In genomic region chr7:38977658-38978057, GRCh38 we compare ENCODE assay signal across 28 cellular contexts. TPM values are rescaled to one million over a fixed set of nuclear protein-coding genes. Genes with fewer than 3 reads are reported as not detected.
DNase-seq lines count a peak whose midpoint lies in the region; ATAC-seq, FAIRE-seq and TF ChIP-seq lines count a peak whose summit lies in the region.
"Had no signal": no experiment of that assay in that cellular context is flagged by ENCODE, and none has a peak within 500 bp of the region (broad histone marks: within the 10 kb centered on the region; RNA-seq: fewer than 3 reads in every experiment).

Gene POU6F2 (plus strand): TSS chr7:38977909. CDS start chr7:38977954, 45 bp downstream.

- H4K91ac ChIP-seq in trophoblast cell (ENCODE audit: low read depth, low read length): no peak within 1 kb of the TSS

- H2AK5ac ChIP-seq in trophoblast cell (ENCODE audit: low read length): no peak within 1 kb of the TSS

- in situ Hi-C loops in K562 (cut with MboI): no loop called here
- in situ Hi-C loops in G401 (cut with HindIII; ENCODE audit: low sequenced_read_pairs): no loop called here

- TF ChIP-seq CTCF in K562 (IDR thresholded peaks at IDR 0.05 in 2 of 3, conservative IDR thresholded peaks at IDR 0.05 in 1 of 3; ENCODE audit: insufficient read depth in 2 of 3, low read depth in 1 of 3, low read length in 3 of 3) (no peak), right lobe of liver (IDR thresholded peaks at IDR 0.05) (no peak), type B pancreatic cell (conservative IDR thresholded peaks at IDR 0.05) (no peak)

- H4K20me1 ChIP-seq in K562 (replicated peaks; ENCODE audit: control insufficient read depth, insufficient read depth, low read length): no peaks in the 10 kb centered on the region
- H4K20me1 ChIP-seq: BLaER1 treated with 17β-estradiol and CSF1 and Interleukin-3, amounts not matched to agents 10 nM and 100 nM had no signal

- H3K4me1 ChIP-seq in K562 (replicated peaks in 1 of 2; ENCODE audit: control insufficient read depth in 2 of 2, insufficient read depth in 2 of 2, low read length in 2 of 2) (peaks cover 0 to 4% of the 10 kb centered on the region in 2 experiments; a peak in 1 of 5 replicates), right lobe of liver (no peaks in the 10 kb centered on the region), trophoblast cell (ENCODE audit: control insufficient read depth in 1 of 2, insufficient read depth in 2 of 2, low read length in 2 of 2) (peaks cover 0 to 5% of the 10 kb centered on the region in 2 experiments)

- H3K4ac ChIP-seq in trophoblast cell (ENCODE audit: low read depth, low read length): no peak within 1 kb of the TSS

- H3K27ac Mint-ChIP-seq in type B pancreatic cell: no peak within 1 kb of the TSS
- H3K27ac Mint-ChIP-seq: activated CD4-positive, alpha-beta memory T cell treated with anti-CD3 and anti-CD28 coated beads, Interleukin-2, amount 10 ng/mL, durations not matched to agents 7 days and 5 days; T-helper 1 cell treated with Interleukin-12 subunit alpha and Interleukin-12 subunit beta and Interleukin-4 antibody, amounts not matched to agents 30 μg/mL and 1 μg/mL, for 36 hours had no signal

- no peak within 1 kb of the TSS for H4K12ac ChIP-seq in trophoblast cell (ENCODE audit: low read depth, low read length)

- no peak for TF ChIP-seq EP300 in K562 (IDR thresholded peaks at IDR 0.05; ENCODE audit: low read length)

- H3K9me3 Mint-ChIP-seq in type B pancreatic cell: peaks cover 4% of the 10 kb centered on the region
- H3K9me3 Mint-ChIP-seq: activated CD4-positive, alpha-beta memory T cell treated with anti-CD3 and anti-CD28 coated beads, Interleukin-2, amount 10 ng/mL, durations not matched to agents 7 days and 5 days; T-helper 1 cell treated with Interleukin-12 subunit alpha and Interleukin-12 subunit beta and Interleukin-4 antibody, amounts not matched to agents 30 μg/mL and 1 μg/mL, for 36 hours had no signal

- no peaks in the 10 kb centered on the region for H3K9me3 ChIP-seq in K562 (replicated peaks; ENCODE audit: control insufficient read depth, insufficient read depth, low read depth, low read length)
- peaks cover 0 to 2% (median 0%) of the 10 kb centered on the region in 4 donors for H3K9me3 ChIP-seq in right lobe of liver
- no peaks in the 10 kb centered on the region for H3K9me3 ChIP-seq in trophoblast cell (ENCODE audit: insufficient read depth, low read depth, low read length)
- H3K9me3 ChIP-seq: tibial artery had no signal

- H3K27me3 ChIP-seq in K562 (ENCODE audit: control insufficient read depth in 2 of 2, insufficient read depth in 2 of 2, low read length in 2 of 2) (peaks cover 12 to 30% of the 10 kb centered on the region in 2 experiments), right lobe of liver (peaks cover 0 to 9% of the 10 kb centered on the region in 2 donors), trophoblast cell (ENCODE audit: insufficient read depth, low read length) (peaks cover 8% of the 10 kb centered on the region)
- H3K27me3 ChIP-seq: BLaER1 treated with 17β-estradiol and CSF1 and Interleukin-3, amounts not matched to agents 10 nM and 100 nM had no signal

- H3K18ac ChIP-seq in trophoblast cell (ENCODE audit: low read length): no peak within 1 kb of the TSS

- POLR2A ChIA-PET in HEK293T (lab: Yijun Ruan, JAX) (no interaction called here), K562 (lab: Yijun Ruan, JAX) (no interaction called here)

- ATAC-seq in K562 (no peak), right lobe of liver (no peak)

- DNase-seq in HEK293T (ENCODE audit: extremely low spot score) (no peak), K562 (ENCODE audit: extremely low read depth in 1 of 4, low spot score in 3 of 4) (no peak), right lobe of liver (no peak), type B pancreatic cell (ENCODE audit: extremely low spot score, unreplicated experiment) (no peak), trophoblast cell (no peak), G401 (ENCODE audit: low spot score) (no peak)
- DNase-seq in activated CD4-positive, CD25-positive, alpha-beta regulatory T cell (lab: John Stamatoyannopoulos, UW): no peak
- DNase-seq: activated CD4-positive, alpha-beta memory T cell treated with anti-CD3 and anti-CD28 coated beads, Interleukin-2, amount 10 ng/mL, durations not matched to agents 7 days and 5 days; activated CD4-positive, alpha-beta T cell treated with anti-CD3 and anti-CD28 coated beads for 1 hour; activated CD8-positive, alpha-beta memory T cell treated with anti-CD3 and anti-CD28 coated beads, Interleukin-2, amount 50 U/mL, for 48 hours; activated naive CD4-positive, alpha-beta T cell treated with anti-CD3 and anti-CD28 coated beads, Interleukin-2, amount 50 U/mL, for 16 hours; amniotic stem cell; COR-L47; effector CD8-positive, alpha-beta T cell; mammary epithelial cell; NCI-H1048; NCI-H187; NCI-H226; NCI-H774; tibial artery had no signal

- H2BK5ac ChIP-seq in trophoblast cell (ENCODE audit: low read depth, low read length, poor library complexity): no peak within 1 kb of the TSS

- no peak within 1 kb of the TSS for H4K8ac ChIP-seq in trophoblast cell (ENCODE audit: low read depth, low read length)

- BruUV-seq in K562 (replicated peaks; lab: Mats Ljungman, UMichigan): no TSS peak

- intact Hi-C loops in K562 (cut with micrococcal nuclease): no loop called here
- intact Hi-C loops in right lobe of liver (cut with DNase I): no loop called here

- no peak within 1 kb of the TSS for H3K4me2 ChIP-seq in K562 (ENCODE audit: insufficient read depth, low read length)
- no peak within 1 kb of the TSS for H3K4me2 ChIP-seq in trophoblast cell (ENCODE audit: low read length)
- H3K4me2 ChIP-seq: BLaER1 treated with 17β-estradiol and CSF1 and Interleukin-3, amounts not matched to agents 10 nM and 100 nM had no signal

- 10% methylated on average over 7 of the region's 7 CpGs for WGBS in K562 (ENCODE audit: insufficient coverage, low coverage, missing lambda C conversion rate)
- 80% methylated on average over 5 of the region's 7 CpGs for WGBS in right lobe of liver (ENCODE audit: insufficient coverage, low coverage, low lambda C conversion rate, missing lambda C conversion rate)
- no CpG with 5 or more reads among the region's 7 CpGs for WGBS in trophoblast cell (ENCODE audit: extremely low coverage, insufficient coverage, insufficient read length)

- no peaks in the 10 kb centered on the region for H3K36me3 Mint-ChIP-seq in type B pancreatic cell

- FAIRE-seq in K562 (lab: Jason Lieb, UNC): no peak
- FAIRE-seq: colon had no signal

- H3K79me2 ChIP-seq in K562 (ENCODE audit: control insufficient read depth, insufficient read depth, low read length) (no peaks in the 10 kb centered on the region), trophoblast cell (ENCODE audit: control insufficient read depth, insufficient read depth, low read length, poor library complexity) (no peaks in the 10 kb centered on the region)

- H2AFZ ChIP-seq in K562 (ENCODE audit: low read depth, low read length) (no peak within 1 kb of the TSS), trophoblast cell (ENCODE audit: insufficient read depth, low read length, poor library complexity) (no peak within 1 kb of the TSS)

- H3K14ac ChIP-seq in trophoblast cell (ENCODE audit: low read length): no peak within 1 kb of the TSS

- H3K4me3 Mint-ChIP-seq in type B pancreatic cell: peak within 1 kb of the TSS; percentile 51
- H3K4me3 Mint-ChIP-seq: activated CD4-positive, alpha-beta memory T cell treated with anti-CD3 and anti-CD28 coated beads, Interleukin-2, amount 10 ng/mL, durations not matched to agents 7 days and 5 days; T-helper 1 cell treated with Interleukin-12 subunit alpha and Interleukin-12 subunit beta and Interleukin-4 antibody, amounts not matched to agents 30 μg/mL and 1 μg/mL, for 36 hours had no signal

- no peaks in the 10 kb centered on the region for H3K36me3 ChIP-seq in K562 (ENCODE audit: control insufficient read depth, insufficient read depth, low read length)
- H3K36me3 ChIP-seq in right lobe of liver: no peaks in the 10 kb centered on the region
- H3K36me3 ChIP-seq in trophoblast cell (ENCODE audit: control insufficient read depth in 1 of 2, insufficient read depth in 2 of 2, low read length in 2 of 2): no peaks in the 10 kb centered on the region
- H3K36me3 ChIP-seq: BLaER1 treated with 17β-estradiol and CSF1 and Interleukin-3, amounts not matched to agents 10 nM and 100 nM; tibial artery had no signal

- H3K4me3 ChIP-seq in K562 (no peak within 1 kb of the TSS), right lobe of liver (peak within 1 kb of the TSS in 2 of 3 donors; percentile 13 to 19), trophoblast cell (ENCODE audit: low read depth, low read length) (no peak within 1 kb of the TSS)
- H3K4me3 ChIP-seq: BLaER1 treated with 17β-estradiol and CSF1 and Interleukin-3, amounts not matched to agents 10 nM and 100 nM; SK-N-MC had no signal

- H3K27ac ChIP-seq in K562 (ENCODE audit: extremely low read depth, low read depth, low read length) (no peak within 1 kb of the TSS), right lobe of liver (no peak within 1 kb of the TSS), trophoblast cell (ENCODE audit: low read depth, low read length) (no peak within 1 kb of the TSS)
- H3K27ac ChIP-seq: BLaER1 treated with 17β-estradiol and CSF1 and Interleukin-3, amounts not matched to agents 10 nM and 100 nM; HL-60; RWPE1; SK-N-MC had no signal

- no peaks in the 10 kb centered on the region for H3K9me1 ChIP-seq in K562 (ENCODE audit: control insufficient read depth, insufficient read depth, low read length)

- H2BK12ac ChIP-seq in trophoblast cell (ENCODE audit: low read length): no peak within 1 kb of the TSS

- TF ChIP-seq RAD21 in K562 (CRISPR knock-in tag; conservative IDR thresholded peaks at IDR 0.05 in 1 of 2, IDR thresholded peaks at IDR 0.05 in 1 of 2): no peak

- no peak within 1 kb of the TSS for H2BK120ac ChIP-seq in trophoblast cell (ENCODE audit: insufficient read depth, low read length, poor library complexity)

- CTCF ChIA-PET in HEK293T (lab: Yijun Ruan, JAX): no interaction called here
- CTCF ChIA-PET in K562 (lab: Yijun Ruan, JAX; ENCODE audit: low intra/inter-chr PET ratio): no interaction called here

- no peak within 1 kb of the TSS for H3K9ac ChIP-seq in K562 (ENCODE audit: insufficient read depth in 1 of 2, low read depth in 2 of 2, low read length in 2 of 2)
- H3K9ac ChIP-seq in trophoblast cell (ENCODE audit: low read length): no peak within 1 kb of the TSS
- H3K9ac ChIP-seq: BLaER1 treated with 17β-estradiol and CSF1 and Interleukin-3, amounts not matched to agents 10 nM and 100 nM had no signal

- H3K27me3 Mint-ChIP-seq in type B pancreatic cell: peaks cover 60% of the 10 kb centered on the region

- H3K4me1 Mint-ChIP-seq in type B pancreatic cell (ENCODE audit: unreplicated experiment): peaks cover 12% of the 10 kb centered on the region
- H3K4me1 Mint-ChIP-seq: activated CD4-positive, alpha-beta memory T cell treated with anti-CD3 and anti-CD28 coated beads, Interleukin-2, amount 10 ng/mL, durations not matched to agents 7 days and 5 days had no signal

- TF ChIP-seq POLR2A in K562 (conservative IDR thresholded peaks at IDR 0.05) (no peak), right lobe of liver (IDR thresholded peaks at IDR 0.05) (no peak)

- no peaks in the 10 kb centered on the region for H3K79me1 ChIP-seq in trophoblast cell (ENCODE audit: low read length)

- no peak within 1 kb of the TSS for H3K23ac ChIP-seq in trophoblast cell (ENCODE audit: low read length)

RNA-seq across cellular contexts. Expression of gene POU6F2, which starts in this region (rescaled TPM):
- 6.6 and 9.6 TPM in 2 replicates for total RNA-seq in K562 (2011; cell fraction: chromatin; rRNA removed; ENCODE audit: low replicate concordance)
- total RNA-seq in K562 (2011; cell fraction: nucleolus; rRNA removed): 6.8 and 9.5 TPM in 2 replicates
- total RNA-seq in K562 (2011; cell fraction: nucleoplasm; rRNA removed): 9.7 and 14.0 TPM in 2 replicates
- total RNA-seq in K562 (2014; rRNA removed) (0.64 and 0.82 TPM in 2 replicates), K562 (2014; rRNA removed; fragmentation: Illumina TruSeq; extraction: Trizol) (0.80 and 0.98 TPM in 2 replicates), K562 (2015; rRNA removed; fragmentation: Illumina TruSeq; extraction: Trizol) (0.87 and 1.1 TPM in 2 replicates), K562 (2021) (1.5 and 2.5 TPM in 2 replicates), right lobe of liver (1 to 10 TPM in 1 of 6 experiments, under 1 TPM in 3, not detected in 2; 0.12 to 2.1 (median 0.64) TPM), type B pancreatic cell (ENCODE audit: low replicate concordance) (1.4 and 2.0 TPM in 2 replicates)
- polyA plus RNA-seq in K562 (2011; rRNA removed) (0.91 and 0.96 TPM in 2 replicates), K562 (2014; fragmentation: Illumina TruSeq; extraction: Trizol) (1.0 and 1.1 TPM in 2 replicates), K562 (2014; fragmentation: Nextera tagmentation; extraction: Ambion mirVana) (under 1 TPM; 0.29 to 0.35 TPM), K562 (2014; rRNA removed) (0.70 and 1.9 TPM in 2 replicates)
- polyA plus RNA-seq in K562 (2011; cell fraction: cytosol; rRNA removed): 0.72 and 1.6 TPM in 2 replicates
- 2.0 and 4.5 TPM in 2 replicates for polyA plus RNA-seq in K562 (2011; cell fraction: nucleus; rRNA removed)
- 1.7 and 2.5 TPM in 2 replicates for polyA plus RNA-seq in K562 (2012)
- polyA minus RNA-seq in K562 (2011; rRNA and poly(A)+ RNA removed): 1.9 and 3.5 TPM in 2 replicates
- polyA minus RNA-seq in K562 (2011; cell fraction: cytosol; rRNA and poly(A)+ RNA removed): 0.64 and 1.0 TPM in 2 replicates
- 12.8 and 14.4 TPM in 2 replicates for polyA minus RNA-seq in K562 (2011; cell fraction: nucleus; rRNA and poly(A)+ RNA removed)
- 0.85 and 0.86 TPM in 2 replicates for polyA plus RNA-seq in trophoblast cell (2013)
- under 0.01 TPM in 1 of 2 replicates, not detected in the other for total RNA-seq in G401 (2014; rRNA removed; shearing (Covaris generic))
- total RNA-seq: activated CD4-positive, alpha-beta memory T cell treated with anti-CD3 and anti-CD28 coated beads, Interleukin-2, amount 10 ng/mL, durations not matched to agents 7 days and 5 days; epithelial cell of proximal tubule; renal cortical epithelial cell had no signal
- polyA plus RNA-seq: mammary epithelial cell had no signal

Comparison
In these comparisons a context has a peak if more than half of its experiments do, and no peak if none do; other contexts are left out.
1. H3K4me3 ChIP-seq: peak in right lobe of liver (2 of 3); none in K562 (single experiment) and trophoblast cell (single experiment).